ENCODE assay signal across 18 cellular contexts in genomic region chr3:194446172-194446571, GRCh38. TPM values are rescaled to one million over a fixed set of nuclear protein-coding genes. Genes with fewer than 3 reads are reported as not detected.
"Had no signal": no experiment of that assay in that cellular context is flagged by ENCODE, and none has a peak within 500 bp of the region (broad histone marks: within the 10 kb centered on the region; RNA-seq: fewer than 3 reads in every experiment).

No MANE protein-coding gene starts in this region.

- H3K9me3 Mint-ChIP-seq: activated CD4-positive, alpha-beta memory T cell treated with anti-CD3 and anti-CD28 coated beads for 36 hours; activated naive CD8-positive, alpha-beta T cell treated with anti-CD3 and anti-CD28 coated beads, Interleukin-2, amount 10 ng/mL, durations not matched to agents 7 days and 5 days; activated T-helper 1 cell treated with anti-CD3 and anti-CD28 coated beads, Interleukin-12 subunit alpha, Interleukin-12 subunit beta, Interleukin-2, Interleukin-4 antibody, amounts not matched to agents 30 ng/mL and 10 ng/mL and 1 ng/mL, durations not matched to agents 14 hours and 24 hours and 36 hours; dendritic cell treated with granulocyte-macrophage colony-stimulating factor and Interleukin-4, amounts not matched to agents 40 ng/mL and 50 ng/mL, for 4 days; immature natural killer cell; natural killer cell treated with Interleukin-12 subunit alpha and Interleukin-12 subunit beta and Interleukin-15 and Interleukin-18, amount 100 ng/mL, for 72 hours had no signal

- H3K4me1 ChIP-seq: esophagus squamous epithelium, parathyroid adenoma, testis, upper lobe of left lung had no signal

- H3K9ac ChIP-seq: parathyroid adenoma had no signal

- H3K27me3 ChIP-seq: cardiac muscle cell, esophagus squamous epithelium, testis, upper lobe of left lung had no signal

- DNase-seq: activated CD4-positive, alpha-beta memory T cell treated with anti-CD3 and anti-CD28 coated beads for 36 hours; activated naive CD8-positive, alpha-beta T cell treated with anti-CD3 and anti-CD28 coated beads, Interleukin-2, amount 10 ng/mL, durations not matched to agents 7 days and 5 days; activated T-cell treated with anti-CD3 and anti-CD28 coated beads for 4 hours; amygdala; effector CD8-positive, alpha-beta T cell; esophagus squamous epithelium; immature natural killer cell; stimulated activated CD4-positive, alpha-beta T cell treated with anti-CD3 and anti-CD28 coated beads, Interleukin-4, amount 100 ng/mL, for 1 hour; T-helper 2 cell; testis; upper lobe of left lung had no signal

- H3K9me3 ChIP-seq: esophagus squamous epithelium, testis, upper lobe of left lung had no signal

- H3K27ac ChIP-seq: cardiac muscle cell, esophagus squamous epithelium, parathyroid adenoma, testis, upper lobe of left lung had no signal

- H3K4me3 ChIP-seq: cardiac muscle cell, esophagus squamous epithelium, smooth muscle cell, testis, upper lobe of left lung had no signal

- H3K79me2 ChIP-seq: parathyroid adenoma had no signal

- H3K27ac Mint-ChIP-seq: activated CD4-positive, alpha-beta memory T cell treated with anti-CD3 and anti-CD28 coated beads for 36 hours; activated naive CD8-positive, alpha-beta T cell treated with anti-CD3 and anti-CD28 coated beads, Interleukin-2, amount 10 ng/mL, durations not matched to agents 7 days and 5 days; activated T-helper 1 cell treated with anti-CD3 and anti-CD28 coated beads, Interleukin-12 subunit alpha, Interleukin-12 subunit beta, Interleukin-2, Interleukin-4 antibody, amounts not matched to agents 30 ng/mL and 10 ng/mL and 1 ng/mL, durations not matched to agents 14 hours and 24 hours and 36 hours; dendritic cell treated with granulocyte-macrophage colony-stimulating factor and Interleukin-4, amounts not matched to agents 40 ng/mL and 50 ng/mL, for 4 days; immature natural killer cell; natural killer cell treated with Interleukin-12 subunit alpha and Interleukin-12 subunit beta and Interleukin-15 and Interleukin-18, amount 100 ng/mL, for 72 hours had no signal

- ATAC-seq: natural killer cell treated with Interleukin-12 subunit alpha and Interleukin-12 subunit beta and Interleukin-15 and Interleukin-18, amount 100 ng/mL, for 72 hours; sciatic nerve had no signal

- H3K4me3 Mint-ChIP-seq: activated CD4-positive, alpha-beta memory T cell treated with anti-CD3 and anti-CD28 coated beads for 36 hours; activated naive CD8-positive, alpha-beta T cell treated with anti-CD3 and anti-CD28 coated beads, Interleukin-2, amount 10 ng/mL, durations not matched to agents 7 days and 5 days; activated T-helper 1 cell treated with anti-CD3 and anti-CD28 coated beads, Interleukin-12 subunit alpha, Interleukin-12 subunit beta, Interleukin-2, Interleukin-4 antibody, amounts not matched to agents 30 ng/mL and 10 ng/mL and 1 ng/mL, durations not matched to agents 14 hours and 24 hours and 36 hours; dendritic cell treated with granulocyte-macrophage colony-stimulating factor and Interleukin-4, amounts not matched to agents 40 ng/mL and 50 ng/mL, for 4 days; immature natural killer cell; natural killer cell treated with Interleukin-12 subunit alpha and Interleukin-12 subunit beta and Interleukin-15 and Interleukin-18, amount 100 ng/mL, for 72 hours had no signal

- H3K27me3 Mint-ChIP-seq: activated CD4-positive, alpha-beta memory T cell treated with anti-CD3 and anti-CD28 coated beads for 36 hours; activated naive CD8-positive, alpha-beta T cell treated with anti-CD3 and anti-CD28 coated beads, Interleukin-2, amount 10 ng/mL, durations not matched to agents 7 days and 5 days; dendritic cell treated with granulocyte-macrophage colony-stimulating factor and Interleukin-4, amounts not matched to agents 40 ng/mL and 50 ng/mL, for 4 days; natural killer cell treated with Interleukin-12 subunit alpha and Interleukin-12 subunit beta and Interleukin-15 and Interleukin-18, amount 100 ng/mL, for 72 hours had no signal

- H3K4me2 ChIP-seq: smooth muscle cell had no signal

RNA-seq across cellular contexts. Expression of gene GP5, which starts 47.1 kb away (rescaled TPM):
- polyA plus RNA-seq: cardiac muscle cell, smooth muscle cell had no signal
